In genomic region chrX:101097546-101098453, GRCh38 we compare ENCODE assay signal across 8 cellular contexts. TPM values are rescaled to one million over a fixed set of nuclear protein-coding genes. Genes with fewer than 3 reads are reported as not detected.
A peak's percentile ranks its signal among the peaks of the same experiment; 100 is the strongest.
DNase-seq lines count a peak whose midpoint lies in the region; ATAC-seq and TF ChIP-seq lines count a peak whose summit lies in the region.

A gene with protein sequence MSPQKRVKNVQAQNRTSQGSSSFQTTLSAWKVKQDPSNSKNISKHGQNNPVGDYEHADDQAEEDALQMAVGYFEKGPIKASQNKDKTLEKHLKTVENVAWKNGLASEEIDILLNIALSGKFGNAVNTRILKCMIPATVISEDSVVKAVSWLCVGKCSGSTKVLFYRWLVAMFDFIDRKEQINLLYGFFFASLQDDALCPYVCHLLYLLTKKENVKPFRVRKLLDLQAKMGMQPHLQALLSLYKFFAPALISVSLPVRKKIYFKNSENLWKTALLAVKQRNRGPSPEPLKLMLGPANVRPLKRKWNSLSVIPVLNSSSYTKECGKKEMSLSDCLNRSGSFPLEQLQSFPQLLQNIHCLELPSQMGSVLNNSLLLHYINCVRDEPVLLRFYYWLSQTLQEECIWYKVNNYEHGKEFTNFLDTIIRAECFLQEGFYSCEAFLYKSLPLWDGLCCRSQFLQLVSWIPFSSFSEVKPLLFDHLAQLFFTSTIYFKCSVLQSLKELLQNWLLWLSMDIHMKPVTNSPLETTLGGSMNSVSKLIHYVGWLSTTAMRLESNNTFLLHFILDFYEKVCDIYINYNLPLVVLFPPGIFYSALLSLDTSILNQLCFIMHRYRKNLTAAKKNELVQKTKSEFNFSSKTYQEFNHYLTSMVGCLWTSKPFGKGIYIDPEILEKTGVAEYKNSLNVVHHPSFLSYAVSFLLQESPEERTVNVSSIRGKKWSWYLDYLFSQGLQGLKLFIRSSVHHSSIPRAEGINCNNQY (plus strand): TSS chrX:101098204. CDS start chrX:101101071, 2,867 bp downstream.

- CTCF ChIA-PET in PC-3 (lab: Charles Lee): no interaction called here

- no peak within 1 kb of the TSS; the same call in 1 of the 2 replicates for H3K27ac ChIP-seq in PC-3 (ENCODE audit: low read length)
- peak within 1 kb of the TSS; percentile 14 for H3K27ac ChIP-seq in epithelial cell of prostate

- no peaks in the 10 kb centered on the region for H4K20me1 ChIP-seq in PC-3 (ENCODE audit: low read length)

- intact Hi-C loops in PC-3 (cut with micrococcal nuclease): loop anchor here (2.0 kb wide), 1 partner anchor 45 kb away; the partner anchor contains the start of gene TRMT2B

- H3K79me2 ChIP-seq in PC-3 (ENCODE audit: low read length): peaks cover 36% of the 10 kb centered on the region

- ATAC-seq in GM21717 (IDR thresholded peaks at IDR 0.05; ENCODE audit: unreplicated experiment): peak; percentile 99
- peak; percentile 97 for ATAC-seq in PC-3

- H3K4me2 ChIP-seq in PC-3 (ENCODE audit: low read length): peak within 1 kb of the TSS; percentile 97

- H2AFZ ChIP-seq in PC-3 (ENCODE audit: low read length): peak within 1 kb of the TSS; percentile 98

- TF ChIP-seq CTCF in PC-3 (conservative IDR thresholded peaks at IDR 0.05; ENCODE audit: low read depth, low read length): no peak

- POLR2A ChIA-PET in PC-3 (lab: Charles Lee; ENCODE audit: unreplicated experiment): interaction anchor here (0.6 to 0.7 kb wide), 2 partner anchors 8 to 48 kb away, joined by 3 to 17 read pairs; no protein-coding TSS in a partner anchor

- no peaks in the 10 kb centered on the region for H3K9me2 ChIP-seq in PC-3 (replicated peaks; ENCODE audit: low read length)

- H3K9me3 ChIP-seq in PC-3 (ENCODE audit: low read length) (no peaks in the 10 kb centered on the region), mononuclear cell (ENCODE audit: low read depth, low read length) (no peaks in the 10 kb centered on the region)

- DNase-seq in DMS53 (lab: John Stamatoyannopoulos, UW): peak; percentile 97
- DNase-seq in Jurkat, Clone E6-1 (ENCODE audit: low read depth, low spot score): peak; percentile 86
- peak; percentile 96 for DNase-seq in PC-3
- DNase-seq in activated T-cell treated with anti-CD3 and anti-CD28 coated beads for 48 hours (ENCODE audit: low read depth): peak; percentile 88
- DNase-seq in epithelial cell of prostate (ENCODE audit: low read depth, low spot score): peak; percentile 57
- peak; percentile 84 to 85 for DNase-seq in stimulated activated CD8-positive, alpha-beta memory T cell treated with anti-CD3 and anti-CD28 coated beads, Interleukin-2, amount 100 ng/mL, for 48 hours (ENCODE audit: low read depth in 2 of 2)

- H3K27me3 ChIP-seq in PC-3 (ENCODE audit: low read length) (no peaks in the 10 kb centered on the region), mononuclear cell (ENCODE audit: insufficient read depth, low read length) (no peaks in the 10 kb centered on the region)

- no peaks in the 10 kb centered on the region for H3F3A ChIP-seq in PC-3 (ENCODE audit: low read length, unreplicated experiment)

- peak within 1 kb of the TSS; percentile 80 for H3K4me3 ChIP-seq in Jurkat, Clone E6-1 (ENCODE audit: low read length)
- peak within 1 kb of the TSS; percentile 90 for H3K4me3 ChIP-seq in PC-3 (ENCODE audit: low read length)
- peak within 1 kb of the TSS; percentile 50 for H3K4me3 ChIP-seq in mononuclear cell (ENCODE audit: low read length)

- peaks cover 3% of the 10 kb centered on the region; the same call in 1 of the 2 replicates for H3K36me3 ChIP-seq in PC-3 (ENCODE audit: low read depth, low read length)

- H3K9ac ChIP-seq in PC-3 (ENCODE audit: low read length): peak within 1 kb of the TSS; percentile 75

- H3K4me1 ChIP-seq in PC-3 (ENCODE audit: insufficient read depth, low read length) (peaks cover 27% of the 10 kb centered on the region), mononuclear cell (ENCODE audit: insufficient read depth, low read length) (peaks cover 9% of the 10 kb centered on the region)

- no TSS peak for BruUV-seq in PC-3 (replicated peaks; lab: Mats Ljungman, UMichigan)

RNA-seq across cellular contexts. Expression of the gene that starts here (rescaled TPM):
- polyA plus RNA-seq in Jurkat, Clone E6-1 (2012; ENCODE audit: insufficient read depth, insufficient read length): 21.5 TPM
- 28.9 and 34.7 TPM in 2 replicates for total RNA-seq in PC-3 (2014; rRNA removed)
- total RNA-seq in mononuclear cell: 2.1 TPM
